Comparison of ENCODE assay signal across 1 cellular context in the genomic region with DNA sequence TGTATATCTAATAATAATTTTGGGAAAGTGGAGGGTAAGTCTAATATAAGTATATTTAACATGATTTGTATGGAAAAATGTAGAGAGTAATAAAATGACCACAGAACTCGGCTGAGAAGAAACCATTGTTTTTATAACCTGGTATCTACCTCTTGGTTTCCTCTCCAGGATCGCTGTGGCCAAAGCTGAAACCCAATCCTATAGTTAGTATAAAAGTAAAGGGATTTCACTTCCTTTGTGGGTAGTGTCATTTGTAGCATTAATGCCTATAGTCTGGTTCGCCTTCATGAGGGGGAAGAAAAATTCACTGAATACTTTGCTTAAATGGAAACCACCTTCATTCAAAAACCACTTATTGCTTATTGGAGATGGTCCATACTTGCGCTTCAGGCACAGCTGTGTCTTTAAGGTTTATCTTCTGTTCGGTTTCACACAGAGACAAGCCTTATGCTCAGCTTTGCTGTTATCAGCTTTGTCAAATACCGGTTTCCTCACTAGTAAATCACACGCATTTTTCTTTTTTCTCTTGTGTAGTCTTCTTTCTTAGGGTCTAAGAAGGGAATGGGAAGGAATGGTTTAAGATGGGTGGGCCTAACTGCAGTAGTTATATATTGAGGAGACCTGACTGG.
TF ChIP-seq lines count a peak whose summit lies in the region.

No MANE protein-coding gene starts in this region.

TF ChIP-seq in K562, 482 proteins besides CTCF, POLR2A, EP300 and RAD21:
- no peak for TF ChIP-seq DMBX1 (CRISPR knock-in tag; IDR thresholded peaks at IDR 0.05; ENCODE audit: borderline replicate concordance)
- no peak for TF ChIP-seq FOXP4 (CRISPR knock-in tag; IDR thresholded peaks at IDR 0.05; ENCODE audit: borderline replicate concordance)
- TF ChIP-seq ZNF384 (IDR thresholded peaks at IDR 0.05; ENCODE audit: low read depth, low read length): no peak
- TF ChIP-seq BMI1 (IDR thresholded peaks at IDR 0.05; ENCODE audit: low read length): no peak
- TF ChIP-seq TBL1XR1 (IDR thresholded peaks at IDR 0.05; ENCODE audit: low read length in 2 of 2): no peak
- no peak for TF ChIP-seq CBX1 (IDR thresholded peaks at IDR 0.05; ENCODE audit: low read depth)
- no peak for TF ChIP-seq HNRNPUL1 (IDR thresholded peaks at IDR 0.05; ENCODE audit: low read length)
